1 cellular context compared by ENCODE assay signal in the genomic region with DNA sequence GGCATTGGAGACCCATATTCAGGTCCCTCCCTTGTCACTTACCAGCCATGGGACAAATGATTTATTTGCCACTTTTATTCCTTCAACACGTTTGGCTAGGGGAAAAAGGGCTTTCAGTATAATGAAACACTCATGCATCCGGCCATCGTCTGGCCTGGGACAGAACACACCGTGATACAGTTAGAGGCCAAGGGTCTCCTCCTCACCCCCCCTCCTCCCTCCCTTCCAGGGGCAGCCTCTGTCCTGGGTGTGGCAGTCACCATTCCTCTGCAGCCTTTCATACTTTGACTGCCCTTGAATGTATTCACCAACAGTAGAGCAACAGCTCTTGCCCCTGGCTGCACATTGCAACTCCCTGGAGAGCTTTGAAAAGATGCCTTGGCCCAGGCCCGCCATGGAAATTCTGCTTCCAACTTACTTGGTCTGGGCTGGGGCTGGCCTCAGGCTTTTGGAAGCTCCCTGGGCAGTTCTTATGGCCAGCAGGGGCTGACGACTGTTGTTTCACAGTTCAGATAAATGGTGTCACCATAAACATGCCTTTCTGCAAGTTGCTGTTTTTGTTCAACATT.
TF ChIP-seq lines count a peak whose summit lies in the region.

No MANE protein-coding gene starts in this region.

TF ChIP-seq in GM12878, 131 proteins besides CTCF, POLR2A, EP300 and RAD21 (continued from another document):
- no peak for TF ChIP-seq BHLHE40 (IDR thresholded peaks at IDR 0.05; ENCODE audit: borderline replicate concordance in 1 of 2, low read depth in 2 of 2, low read length in 1 of 2)
- TF ChIP-seq MTA2 (IDR thresholded peaks at IDR 0.05; ENCODE audit: low read depth), result no peak
- TF ChIP-seq, protein P1, sequence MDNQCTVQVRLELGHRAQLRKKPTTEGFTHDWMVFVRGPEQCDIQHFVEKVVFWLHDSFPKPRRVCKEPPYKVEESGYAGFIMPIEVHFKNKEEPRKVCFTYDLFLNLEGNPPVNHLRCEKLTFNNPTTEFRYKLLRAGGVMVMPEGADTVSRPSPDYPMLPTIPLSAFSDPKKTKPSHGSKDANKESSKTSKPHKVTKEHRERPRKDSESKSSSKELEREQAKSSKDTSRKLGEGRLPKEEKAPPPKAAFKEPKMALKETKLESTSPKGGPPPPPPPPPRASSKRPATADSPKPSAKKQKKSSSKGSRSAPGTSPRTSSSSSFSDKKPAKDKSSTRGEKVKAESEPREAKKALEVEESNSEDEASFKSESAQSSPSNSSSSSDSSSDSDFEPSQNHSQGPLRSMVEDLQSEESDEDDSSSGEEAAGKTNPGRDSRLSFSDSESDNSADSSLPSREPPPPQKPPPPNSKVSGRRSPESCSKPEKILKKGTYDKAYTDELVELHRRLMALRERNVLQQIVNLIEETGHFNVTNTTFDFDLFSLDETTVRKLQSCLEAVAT (IDR thresholded peaks at IDR 0.05), result no peak
- TF ChIP-seq SIX5 (IDR thresholded peaks at IDR 0.05; ENCODE audit: low read depth, low read length, severe bottlenecking), result no peak
- TF ChIP-seq RCOR1 (conservative IDR thresholded peaks at IDR 0.05; ENCODE audit: low read depth, low read length), result no peak
- no peak for TF ChIP-seq TARDBP (IDR thresholded peaks at IDR 0.05; ENCODE audit: borderline replicate concordance)
- TF ChIP-seq CHD2 (IDR thresholded peaks at IDR 0.05; ENCODE audit: borderline replicate concordance, low read depth, low read length), result no peak
- TF ChIP-seq, protein P2, sequence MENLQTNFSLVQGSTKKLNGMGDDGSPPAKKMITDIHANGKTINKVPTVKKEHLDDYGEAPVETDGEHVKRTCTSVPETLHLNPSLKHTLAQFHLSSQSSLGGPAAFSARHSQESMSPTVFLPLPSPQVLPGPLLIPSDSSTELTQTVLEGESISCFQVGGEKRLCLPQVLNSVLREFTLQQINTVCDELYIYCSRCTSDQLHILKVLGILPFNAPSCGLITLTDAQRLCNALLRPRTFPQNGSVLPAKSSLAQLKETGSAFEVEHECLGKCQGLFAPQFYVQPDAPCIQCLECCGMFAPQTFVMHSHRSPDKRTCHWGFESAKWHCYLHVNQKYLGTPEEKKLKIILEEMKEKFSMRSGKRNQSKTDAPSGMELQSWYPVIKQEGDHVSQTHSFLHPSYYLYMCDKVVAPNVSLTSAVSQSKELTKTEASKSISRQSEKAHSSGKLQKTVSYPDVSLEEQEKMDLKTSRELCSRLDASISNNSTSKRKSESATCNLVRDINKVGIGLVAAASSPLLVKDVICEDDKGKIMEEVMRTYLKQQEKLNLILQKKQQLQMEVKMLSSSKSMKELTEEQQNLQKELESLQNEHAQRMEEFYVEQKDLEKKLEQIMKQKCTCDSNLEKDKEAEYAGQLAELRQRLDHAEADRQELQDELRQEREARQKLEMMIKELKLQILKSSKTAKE (IDR thresholded peaks at IDR 0.05; ENCODE audit: low read depth, poor library complexity, severe bottlenecking), result no peak
- TF ChIP-seq FOXM1 (IDR thresholded peaks at IDR 0.05; ENCODE audit: low read depth, low read length), result no peak
- no peak for TF ChIP-seq HDAC2 (IDR thresholded peaks at IDR 0.05)
- TF ChIP-seq, protein P3, sequence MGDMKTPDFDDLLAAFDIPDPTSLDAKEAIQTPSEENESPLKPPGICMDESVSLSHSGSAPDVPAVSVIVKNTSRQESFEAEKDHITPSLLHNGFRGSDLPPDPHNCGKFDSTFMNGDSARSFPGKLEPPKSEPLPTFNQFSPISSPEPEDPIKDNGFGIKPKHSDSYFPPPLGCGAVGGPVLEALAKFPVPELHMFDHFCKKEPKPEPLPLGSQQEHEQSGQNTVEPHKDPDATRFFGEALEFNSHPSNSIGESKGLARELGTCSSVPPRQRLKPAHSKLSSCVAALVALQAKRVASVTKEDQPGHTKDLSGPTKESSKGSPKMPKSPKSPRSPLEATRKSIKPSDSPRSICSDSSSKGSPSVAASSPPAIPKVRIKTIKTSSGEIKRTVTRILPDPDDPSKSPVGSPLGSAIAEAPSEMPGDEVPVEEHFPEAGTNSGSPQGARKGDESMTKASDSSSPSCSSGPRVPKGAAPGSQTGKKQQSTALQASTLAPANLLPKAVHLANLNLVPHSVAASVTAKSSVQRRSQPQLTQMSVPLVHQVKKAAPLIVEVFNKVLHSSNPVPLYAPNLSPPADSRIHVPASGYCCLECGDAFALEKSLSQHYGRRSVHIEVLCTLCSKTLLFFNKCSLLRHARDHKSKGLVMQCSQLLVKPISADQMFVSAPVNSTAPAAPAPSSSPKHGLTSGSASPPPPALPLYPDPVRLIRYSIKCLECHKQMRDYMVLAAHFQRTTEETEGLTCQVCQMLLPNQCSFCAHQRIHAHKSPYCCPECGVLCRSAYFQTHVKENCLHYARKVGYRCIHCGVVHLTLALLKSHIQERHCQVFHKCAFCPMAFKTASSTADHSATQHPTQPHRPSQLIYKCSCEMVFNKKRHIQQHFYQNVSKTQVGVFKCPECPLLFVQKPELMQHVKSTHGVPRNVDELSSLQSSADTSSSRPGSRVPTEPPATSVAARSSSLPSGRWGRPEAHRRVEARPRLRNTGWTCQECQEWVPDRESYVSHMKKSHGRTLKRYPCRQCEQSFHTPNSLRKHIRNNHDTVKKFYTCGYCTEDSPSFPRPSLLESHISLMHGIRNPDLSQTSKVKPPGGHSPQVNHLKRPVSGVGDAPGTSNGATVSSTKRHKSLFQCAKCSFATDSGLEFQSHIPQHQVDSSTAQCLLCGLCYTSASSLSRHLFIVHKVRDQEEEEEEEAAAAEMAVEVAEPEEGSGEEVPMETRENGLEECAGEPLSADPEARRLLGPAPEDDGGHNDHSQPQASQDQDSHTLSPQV (IDR thresholded peaks at IDR 0.05), result no peak
- TF ChIP-seq, protein P4, sequence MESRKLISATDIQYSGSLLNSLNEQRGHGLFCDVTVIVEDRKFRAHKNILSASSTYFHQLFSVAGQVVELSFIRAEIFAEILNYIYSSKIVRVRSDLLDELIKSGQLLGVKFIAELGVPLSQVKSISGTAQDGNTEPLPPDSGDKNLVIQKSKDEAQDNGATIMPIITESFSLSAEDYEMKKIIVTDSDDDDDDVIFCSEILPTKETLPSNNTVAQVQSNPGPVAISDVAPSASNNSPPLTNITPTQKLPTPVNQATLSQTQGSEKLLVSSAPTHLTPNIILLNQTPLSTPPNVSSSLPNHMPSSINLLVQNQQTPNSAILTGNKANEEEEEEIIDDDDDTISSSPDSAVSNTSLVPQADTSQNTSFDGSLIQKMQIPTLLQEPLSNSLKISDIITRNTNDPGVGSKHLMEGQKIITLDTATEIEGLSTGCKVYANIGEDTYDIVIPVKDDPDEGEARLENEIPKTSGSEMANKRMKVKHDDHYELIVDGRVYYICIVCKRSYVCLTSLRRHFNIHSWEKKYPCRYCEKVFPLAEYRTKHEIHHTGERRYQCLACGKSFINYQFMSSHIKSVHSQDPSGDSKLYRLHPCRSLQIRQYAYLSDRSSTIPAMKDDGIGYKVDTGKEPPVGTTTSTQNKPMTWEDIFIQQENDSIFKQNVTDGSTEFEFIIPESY (IDR thresholded peaks at IDR 0.05), result no peak
- no peak for TF ChIP-seq NRF1 (conservative IDR thresholded peaks at IDR 0.05; ENCODE audit: low read depth, low read length)
- no peak for TF ChIP-seq BMI1 (IDR thresholded peaks at IDR 0.05; ENCODE audit: borderline replicate concordance)
- TF ChIP-seq STAT1 (conservative IDR thresholded peaks at IDR 0.05), result no peak
- TF ChIP-seq, protein P5, sequence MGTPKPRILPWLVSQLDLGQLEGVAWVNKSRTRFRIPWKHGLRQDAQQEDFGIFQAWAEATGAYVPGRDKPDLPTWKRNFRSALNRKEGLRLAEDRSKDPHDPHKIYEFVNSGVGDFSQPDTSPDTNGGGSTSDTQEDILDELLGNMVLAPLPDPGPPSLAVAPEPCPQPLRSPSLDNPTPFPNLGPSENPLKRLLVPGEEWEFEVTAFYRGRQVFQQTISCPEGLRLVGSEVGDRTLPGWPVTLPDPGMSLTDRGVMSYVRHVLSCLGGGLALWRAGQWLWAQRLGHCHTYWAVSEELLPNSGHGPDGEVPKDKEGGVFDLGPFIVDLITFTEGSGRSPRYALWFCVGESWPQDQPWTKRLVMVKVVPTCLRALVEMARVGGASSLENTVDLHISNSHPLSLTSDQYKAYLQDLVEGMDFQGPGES (IDR thresholded peaks at IDR 0.05), result no peak
